ENCODE assay signal across 8 cellular contexts in the genomic region with DNA sequence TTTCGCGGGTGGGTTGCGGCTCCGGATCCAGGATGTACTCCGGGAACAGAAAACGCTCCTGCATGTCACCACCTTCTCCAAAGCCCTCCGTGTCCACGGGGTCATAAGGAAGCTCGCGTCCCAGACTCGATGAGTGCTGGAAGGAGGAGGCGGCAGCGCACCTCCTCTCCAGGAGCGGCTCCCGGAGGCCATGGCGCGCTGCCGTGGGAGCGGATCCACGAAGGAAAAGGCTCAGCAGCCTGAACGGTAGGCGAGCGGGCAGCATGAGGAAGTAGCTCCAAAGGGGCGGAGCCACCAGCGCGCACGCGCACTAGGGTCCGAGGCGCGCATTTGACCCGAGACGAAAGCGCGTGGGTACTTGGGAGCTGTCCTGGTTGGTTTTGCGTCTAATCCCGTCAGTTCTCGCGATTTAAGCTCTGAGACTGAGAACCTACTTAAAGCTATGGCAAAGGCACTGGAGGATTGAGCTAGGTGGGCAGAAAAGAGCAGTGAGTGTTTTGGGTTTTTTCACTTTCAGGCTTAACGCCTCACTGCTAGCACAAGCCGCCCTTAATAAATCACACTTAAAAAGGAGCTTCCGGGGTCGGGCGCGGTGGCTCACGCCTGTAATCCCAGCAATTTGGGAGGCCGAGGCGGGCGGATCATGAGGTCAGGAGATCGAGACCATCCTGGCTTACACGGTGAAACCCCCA.
A peak's percentile ranks its signal among the peaks of the same experiment; 100 is the strongest.
DNase-seq lines count a peak whose midpoint lies in the region; ATAC-seq lines count a peak whose summit lies in the region.

NOA1 (minus strand) TSS at position 286 of the 692 bp plus-strand sequence; CDS start at position 265, 21 bp downstream.

- H3K4me3 ChIP-seq in BLaER1 treated with 17β-estradiol and CSF1 and Interleukin-3, amounts not matched to agents 10 nM and 100 nM, result peak within 1 kb of the TSS; percentile 82 to 99 (median 95)

- H3K36me3 ChIP-seq in BLaER1 treated with 17β-estradiol and CSF1 and Interleukin-3, amounts not matched to agents 10 nM and 100 nM, result peaks cover 23 to 52% (median 45%) of the 10 kb centered on the region in 11 experiments

- no peaks in the 10 kb centered on the region for H3K27me3 ChIP-seq in BLaER1 treated with 17β-estradiol and CSF1 and Interleukin-3, amounts not matched to agents 10 nM and 100 nM

- peak; percentile 77 for ATAC-seq in GM19351 (IDR thresholded peaks at IDR 0.05; ENCODE audit: unreplicated experiment)
- peak; percentile 76 for ATAC-seq in HG03521 (IDR thresholded peaks at IDR 0.05; ENCODE audit: unreplicated experiment)

- peak; percentile 97 for DNase-seq in NCI-H748 (lab: John Stamatoyannopoulos, UW; ENCODE audit: unreplicated experiment)
- DNase-seq in activated CD4-positive, alpha-beta T cell treated with anti-CD3 and anti-CD28 coated beads, Interleukin-2, amount 50 U/mL, for 1 hour, result peak; percentile 95
- peak; percentile 99 for DNase-seq in dedifferentiated amniotic fluid mesenchymal stem cell (ENCODE audit: extremely low spot score)
- DNase-seq in left kidney (ENCODE audit: low read depth, low spot score), result peak; percentile 100
- DNase-seq in stimulated activated CD4-positive, alpha-beta T cell treated with anti-CD3 and anti-CD28 coated beads, Interleukin-2, amount 100 ng/mL, for 24 hours, result peak; percentile 96 to 97

- peaks cover 45 to 81% (median 69%) of the 10 kb centered on the region in 11 experiments for H4K20me1 ChIP-seq in BLaER1 treated with 17β-estradiol and CSF1 and Interleukin-3, amounts not matched to agents 10 nM and 100 nM

- peaks cover 35 to 59% (median 48%) of the 10 kb centered on the region in 10 experiments for H3K4me1 ChIP-seq in BLaER1 treated with 17β-estradiol and CSF1 and Interleukin-3, amounts not matched to agents 10 nM and 100 nM

- peaks cover 9 to 21% (median 18%) of the 10 kb centered on the region in 11 experiments for H3K9me3 ChIP-seq in BLaER1 treated with 17β-estradiol and CSF1 and Interleukin-3, amounts not matched to agents 10 nM and 100 nM (replicated peaks in 1 of 11)

- H3K27ac ChIP-seq in BLaER1 treated with 17β-estradiol and CSF1 and Interleukin-3, amounts not matched to agents 10 nM and 100 nM, result peak within 1 kb of the TSS; percentile 80 to 94 (median 89)

- peak within 1 kb of the TSS; percentile 87 to 100 (median 93) for H3K4me2 ChIP-seq in BLaER1 treated with 17β-estradiol and CSF1 and Interleukin-3, amounts not matched to agents 10 nM and 100 nM

- peak within 1 kb of the TSS; percentile 86 to 96 (median 91) for H3K9ac ChIP-seq in BLaER1 treated with 17β-estradiol and CSF1 and Interleukin-3, amounts not matched to agents 10 nM and 100 nM

Comparison
In these comparisons a context has a peak if more than half of its experiments do, and no peak if none do; other contexts are left out.
1. Peak in every context shown above with its lines: DNase-seq, ATAC-seq, H3K4me3 ChIP-seq and H3K27ac ChIP-seq.